Comparison of ENCODE assay signal across 38 cellular contexts in genomic region chr11:37666960-37667359, GRCh38.
"Had no signal": no experiment of that assay in that cellular context is flagged by ENCODE, and none has a peak within 500 bp of the region (broad histone marks: within the 10 kb centered on the region; RNA-seq: fewer than 3 reads in every experiment).

No MANE protein-coding gene starts in this region.

- DNase-seq: activated effector memory CD4-positive, alpha-beta T cell treated with anti-CD3 and anti-CD28 coated beads, Interleukin-2, amount 50 U/mL, for 16 hours; activated effector memory CD4-positive, alpha-beta T cell treated with Interleukin-2 at 50 U/mL for 16 hours; activated gamma-delta T cell; activated gamma-delta T cell treated with Interleukin-2 at 50 U/mL for 16 hours; activated naive CD4-positive, alpha-beta T cell; activated naive CD4-positive, alpha-beta T cell treated with anti-CD3 and anti-CD28 coated beads for 36 hours; activated naive CD4-positive, alpha-beta T cell treated with anti-CD3 and anti-CD28 coated beads, Interleukin-2, amount 10 ng/mL, durations not matched to agents 7 days and 5 days; activated naive CD4-positive, alpha-beta T cell treated with anti-CD3 and anti-CD28 coated beads, Interleukin-2, amount 50 U/mL, for 16 hours; activated naive CD4-positive, alpha-beta T cell treated with Interleukin-2 at 50 U/mL for 16 hours; activated naive CD8-positive, alpha-beta T cell treated with anti-CD3 and anti-CD28 coated beads for 36 hours; activated naive CD8-positive, alpha-beta T cell treated with anti-CD3 and anti-CD28 coated beads, Interleukin-2, amount 10 ng/mL, durations not matched to agents 7 days and 5 days; activated naive CD8-positive, alpha-beta T cell treated with anti-CD3 and anti-CD28 coated beads, Interleukin-2, amount 50 U/mL, for 24 hours; activated T-cell treated with anti-CD3 and anti-CD28 coated beads, Interleukin-2, amount 50 U/mL, for 1 hour; activated T-cell treated with anti-CD3 and anti-CD28 coated beads, Interleukin-2, amount 50 U/mL, for 24 hours; activated T-cell treated with anti-CD3 and anti-CD28 coated beads, Interleukin-2, amount 50 U/mL, for 4 hours; activated T-cell treated with anti-CD3 and anti-CD28 coated beads, Interleukin-2, amount 50 U/mL, for 48 hours; activated T-cell treated with anti-CD3 and anti-CD28 coated beads, Interleukin-2, amount 50 U/mL, for 72 hours; adrenal gland; amniotic stem cell; amygdala; anterior cingulate cortex; aorta; body of pancreas; brain microvascular endothelial cell; caudate nucleus; central memory CD4-positive, alpha-beta T cell; cerebellar nuclear complex had no signal

- H3K27me3 ChIP-seq: adrenal gland, ascending aorta, body of pancreas, brain microvascular endothelial cell, breast epithelium, cardiac muscle cell had no signal

- H3K9me3 ChIP-seq: adrenal gland, ascending aorta, body of pancreas, breast epithelium had no signal

- H3K4me3 ChIP-seq: adrenal gland, ascending aorta, body of pancreas, breast epithelium, cardiac muscle cell had no signal

- H3K27me3 Mint-ChIP-seq: activated naive CD4-positive, alpha-beta T cell treated with anti-CD3 and anti-CD28 coated beads, Interleukin-2, amount 10 ng/mL, durations not matched to agents 7 days and 5 days; activated naive CD4-positive, alpha-beta T cell treated with anti-CD3 and anti-CD28 coated beads, Interleukin-2, amount 50 U/mL, for 24 hours; activated naive CD8-positive, alpha-beta T cell; activated naive CD8-positive, alpha-beta T cell treated with anti-CD3 and anti-CD28 coated beads for 36 hours; activated naive CD8-positive, alpha-beta T cell treated with anti-CD3 and anti-CD28 coated beads, Interleukin-2, amount 10 ng/mL, durations not matched to agents 7 days and 5 days; activated naive CD8-positive, alpha-beta T cell treated with anti-CD3 and anti-CD28 coated beads, Interleukin-2, amount 50 U/mL, for 24 hours; activated T-cell treated with anti-CD3 and anti-CD28 coated beads, Interleukin-2, amount 50 U/mL, for 24 hours; activated T-helper 17 cell treated with anti-CD3 and anti-CD28 coated beads, Interleukin-2, amount 50 U/mL, for 72 hours; central memory CD8-positive, alpha-beta T cell had no signal

- H3K4me1 ChIP-seq: adrenal gland, ascending aorta, body of pancreas, breast epithelium had no signal

- H3K36me3 Mint-ChIP-seq: activated naive CD4-positive, alpha-beta T cell treated with anti-CD3 and anti-CD28 coated beads, Interleukin-2, amount 10 ng/mL, durations not matched to agents 7 days and 5 days; activated naive CD4-positive, alpha-beta T cell treated with anti-CD3 and anti-CD28 coated beads, Interleukin-2, amount 50 U/mL, for 24 hours; activated naive CD4-positive, alpha-beta T cell treated with anti-CD3 and anti-CD28 coated beads, Interleukin-2, amount 50 U/mL, for 72 hours; activated naive CD8-positive, alpha-beta T cell; activated naive CD8-positive, alpha-beta T cell treated with anti-CD3 and anti-CD28 coated beads for 36 hours; activated naive CD8-positive, alpha-beta T cell treated with anti-CD3 and anti-CD28 coated beads, Interleukin-2, amount 10 ng/mL, durations not matched to agents 7 days and 5 days; brain had no signal

- ATAC-seq: activated naive CD4-positive, alpha-beta T cell treated with anti-CD3 and anti-CD28 coated beads, Interleukin-2, amount 50 U/mL, for 72 hours; activated naive CD8-positive, alpha-beta T cell treated with anti-CD3 and anti-CD28 coated beads, Interleukin-2, amount 50 U/mL, for 24 hours; activated T-cell treated with anti-CD3 and anti-CD28 coated beads, Interleukin-2, amount 50 U/mL, for 4 hours; activated T-cell treated with anti-CD3 and anti-CD28 coated beads, Interleukin-2, amount 50 U/mL, for 72 hours; activated T-helper 17 cell treated with anti-CD3 and anti-CD28 coated beads, Interleukin-2, amount 50 U/mL, for 72 hours; body of pancreas had no signal

- H3K27ac Mint-ChIP-seq: activated naive CD4-positive, alpha-beta T cell treated with anti-CD3 and anti-CD28 coated beads for 36 hours; activated naive CD4-positive, alpha-beta T cell treated with anti-CD3 and anti-CD28 coated beads, Interleukin-2, amount 10 ng/mL, durations not matched to agents 7 days and 5 days; activated naive CD4-positive, alpha-beta T cell treated with anti-CD3 and anti-CD28 coated beads, Interleukin-2, amount 50 U/mL, for 24 hours; activated naive CD4-positive, alpha-beta T cell treated with anti-CD3 and anti-CD28 coated beads, Interleukin-2, amount 50 U/mL, for 72 hours; activated naive CD8-positive, alpha-beta T cell; activated naive CD8-positive, alpha-beta T cell treated with anti-CD3 and anti-CD28 coated beads for 36 hours; activated naive CD8-positive, alpha-beta T cell treated with anti-CD3 and anti-CD28 coated beads, Interleukin-2, amount 10 ng/mL, durations not matched to agents 7 days and 5 days; activated naive CD8-positive, alpha-beta T cell treated with anti-CD3 and anti-CD28 coated beads, Interleukin-2, amount 50 U/mL, for 24 hours; activated T-cell treated with anti-CD3 and anti-CD28 coated beads, Interleukin-2, amount 50 U/mL, for 24 hours; activated T-cell treated with anti-CD3 and anti-CD28 coated beads, Interleukin-2, amount 50 U/mL, for 72 hours; activated T-helper 1 cell treated with anti-CD3 and anti-CD28 coated beads, Interleukin-12 subunit alpha, Interleukin-12 subunit beta, Interleukin-2, Interleukin-4 antibody, amounts not matched to agents 30 ng/mL and 10 ng/mL and 1 ng/mL, durations not matched to agents 14 hours and 24 hours and 36 hours; activated T-helper 17 cell treated with anti-CD3 and anti-CD28 coated beads, Interleukin-2, amount 50 U/mL, for 72 hours; activated T-helper 2 cell treated with anti-CD3 and anti-CD28 coated beads, Interferon-gamma antibody, Interleukin-2, Interleukin-4, amounts not matched to agents 10 μg/mL and 5 μg/mL and 100 μg/mL, durations not matched to agents 14 hours and 24 hours and 36 hours; brain had no signal

- H3K4me1 Mint-ChIP-seq: activated naive CD4-positive, alpha-beta T cell treated with anti-CD3 and anti-CD28 coated beads, Interleukin-2, amount 10 ng/mL, durations not matched to agents 7 days and 5 days; activated naive CD4-positive, alpha-beta T cell treated with anti-CD3 and anti-CD28 coated beads, Interleukin-2, amount 50 U/mL, for 24 hours; activated naive CD8-positive, alpha-beta T cell treated with anti-CD3 and anti-CD28 coated beads for 36 hours; activated naive CD8-positive, alpha-beta T cell treated with anti-CD3 and anti-CD28 coated beads, Interleukin-2, amount 10 ng/mL, durations not matched to agents 7 days and 5 days; activated naive CD8-positive, alpha-beta T cell treated with anti-CD3 and anti-CD28 coated beads, Interleukin-2, amount 50 U/mL, for 24 hours; activated T-helper 17 cell treated with anti-CD3 and anti-CD28 coated beads, Interleukin-2, amount 50 U/mL, for 72 hours; brain; central memory CD8-positive, alpha-beta T cell had no signal

- H3K4me3 Mint-ChIP-seq: activated naive CD4-positive, alpha-beta T cell treated with anti-CD3 and anti-CD28 coated beads for 36 hours; activated naive CD4-positive, alpha-beta T cell treated with anti-CD3 and anti-CD28 coated beads, Interleukin-2, amount 10 ng/mL, durations not matched to agents 7 days and 5 days; activated naive CD4-positive, alpha-beta T cell treated with anti-CD3 and anti-CD28 coated beads, Interleukin-2, amount 50 U/mL, for 24 hours; activated naive CD8-positive, alpha-beta T cell; activated naive CD8-positive, alpha-beta T cell treated with anti-CD3 and anti-CD28 coated beads for 36 hours; activated naive CD8-positive, alpha-beta T cell treated with anti-CD3 and anti-CD28 coated beads, Interleukin-2, amount 10 ng/mL, durations not matched to agents 7 days and 5 days; activated naive CD8-positive, alpha-beta T cell treated with anti-CD3 and anti-CD28 coated beads, Interleukin-2, amount 50 U/mL, for 24 hours; activated T-cell treated with anti-CD3 and anti-CD28 coated beads, Interleukin-2, amount 50 U/mL, for 24 hours; activated T-cell treated with anti-CD3 and anti-CD28 coated beads, Interleukin-2, amount 50 U/mL, for 4 hours; activated T-cell treated with anti-CD3 and anti-CD28 coated beads, Interleukin-2, amount 50 U/mL, for 72 hours; activated T-helper 1 cell treated with anti-CD3 and anti-CD28 coated beads, Interleukin-12 subunit alpha, Interleukin-12 subunit beta, Interleukin-2, Interleukin-4 antibody, amounts not matched to agents 30 ng/mL and 10 ng/mL and 1 ng/mL, durations not matched to agents 14 hours and 24 hours and 36 hours; activated T-helper 17 cell treated with anti-CD3 and anti-CD28 coated beads, Interleukin-2, amount 50 U/mL, for 72 hours; brain; central memory CD8-positive, alpha-beta T cell had no signal

- H3K27ac ChIP-seq: adrenal gland, ascending aorta, body of pancreas, brain microvascular endothelial cell, breast epithelium, cardiac muscle cell had no signal

- H3K36me3 ChIP-seq: adrenal gland, ascending aorta, brain microvascular endothelial cell, breast epithelium, cardiac muscle cell had no signal
